Comparison of ENCODE assay signal across 15 cellular contexts in the genomic region with DNA sequence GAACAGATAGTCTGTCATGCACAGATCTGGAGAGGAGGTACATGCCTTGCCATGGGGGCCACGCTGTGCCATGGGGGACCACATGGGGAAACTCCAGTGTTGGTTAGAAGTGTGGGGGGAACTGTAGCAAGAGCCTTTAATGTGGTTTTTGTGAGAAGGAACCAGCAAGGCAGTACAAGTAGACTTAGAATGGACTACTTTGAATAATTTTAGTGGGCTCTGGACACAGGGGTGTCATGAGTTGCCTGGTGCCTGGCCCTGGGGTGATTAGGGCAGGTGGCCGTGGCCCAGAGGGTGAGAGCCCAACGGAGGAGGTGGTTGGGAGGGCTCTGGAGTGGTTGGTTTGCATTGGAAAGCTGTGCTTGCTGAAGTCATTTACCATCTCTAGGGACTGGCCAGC.
DNase-seq lines count a peak whose midpoint lies in the region; ATAC-seq, FAIRE-seq and TF ChIP-seq lines count a peak whose summit lies in the region.
"Had no signal": no experiment of that assay in that cellular context is flagged by ENCODE, and none has a peak within 500 bp of the region (broad histone marks: within the 10 kb centered on the region; RNA-seq: fewer than 3 reads in every experiment).

No MANE protein-coding gene starts in this region.

- peaks cover 31% of the 10 kb centered on the region for H3K4me1 Mint-ChIP-seq in central memory CD8-positive, alpha-beta T cell

- H3K36me3 Mint-ChIP-seq in central memory CD8-positive, alpha-beta T cell (ENCODE audit: insufficient read depth), result peaks cover 11% of the 10 kb centered on the region

- H3K4me3 Mint-ChIP-seq in central memory CD8-positive, alpha-beta T cell, result no peak overlapping the region
- H3K4me3 Mint-ChIP-seq: HFFc6 had no signal

- no peak for FAIRE-seq in GM12891 (lab: Jason Lieb, UNC)

- 75 to 82% methylated on average over 3 of the region's 3 CpGs for WGBS in sigmoid colon, 2 donors

- no peak for DNase-seq in GM12891 (ENCODE audit: insufficient read length, low spot score)
- DNase-seq in central memory CD8-positive, alpha-beta T cell (ENCODE audit: low spot score in 2 of 2), result no peak
- DNase-seq in activated effector memory CD4-positive, alpha-beta T cell treated with Interleukin-2 at 50 U/mL for 16 hours, result no peak
- DNase-seq in sigmoid colon, result no peak
- DNase-seq: AML-193, Caco-2, HFFc6, NCI-H1436 treated with DMSO at 0.1 percent for 48 hours, NCI-H2081, NCI-H526, PC-3 had no signal

- H3K36me3 ChIP-seq in sigmoid colon, result no peaks in the 10 kb centered on the region

- no peak for TF ChIP-seq EP300 in sigmoid colon (IDR thresholded peaks at IDR 0.05)

- H3K27ac ChIP-seq in sigmoid colon, result no peak overlapping the region
- H3K27ac ChIP-seq: HL-60 had no signal

- H3K4me3 ChIP-seq in sigmoid colon, result no peak overlapping the region

- H3K9me3 ChIP-seq in sigmoid colon, result no peaks in the 10 kb centered on the region
- H3K9me3 ChIP-seq: Caco-2 had no signal

- H3K27me3 ChIP-seq in sigmoid colon, result no peaks in the 10 kb centered on the region

- no peaks in the 10 kb centered on the region for H3K27me3 Mint-ChIP-seq in central memory CD8-positive, alpha-beta T cell

- TF ChIP-seq POLR2A in GM12891 (IDR thresholded peaks at IDR 0.05; ENCODE audit: low read depth, low read length) (no peak), sigmoid colon (IDR thresholded peaks at IDR 0.05) (no peak)

- peak; percentile 27 for ATAC-seq in GM19463 (IDR thresholded peaks at IDR 0.05; ENCODE audit: unreplicated experiment)
- ATAC-seq in HG02870 (IDR thresholded peaks at IDR 0.05; ENCODE audit: unreplicated experiment), result peak; percentile 36
- no peak for ATAC-seq in central memory CD8-positive, alpha-beta T cell (replicated peaks; ENCODE audit: extremely low read depth, poor library complexity, severe bottlenecking)
- no peak for ATAC-seq in HG02623 (IDR thresholded peaks at IDR 0.05; ENCODE audit: unreplicated experiment)
- ATAC-seq: PC-3 had no signal

- TF ChIP-seq CTCF in sigmoid colon (IDR thresholded peaks at IDR 0.05), result no peak

- H3K27ac Mint-ChIP-seq in central memory CD8-positive, alpha-beta T cell (ENCODE audit: low read depth), result peak overlapping the region; percentile 54
- H3K27ac Mint-ChIP-seq: HFFc6 had no signal

- H3K4me1 ChIP-seq in sigmoid colon, result peaks cover 0 to 26% (median 10%) of the 10 kb centered on the region in 4 donors
- H3K4me1 ChIP-seq: Caco-2 had no signal

- H3K9me3 Mint-ChIP-seq in central memory CD8-positive, alpha-beta T cell, result peaks cover 14% of the 10 kb centered on the region

- intact Hi-C loops in sigmoid colon (cut with DNase I), result loop anchor here (10.0 kb wide), 1 partner anchor 557 kb away; no protein-coding TSS in a partner anchor

TF ChIP-seq in GM12891, 5 proteins besides CTCF, POLR2A, EP300 and RAD21:
- TF ChIP-seq POU2F2 (IDR thresholded peaks at IDR 0.05; ENCODE audit: low read depth, low read length) (0 out of 2 replicates have a peak, but pooled peaks have one; percentile 24), PAX5 (IDR thresholded peaks at IDR 0.05; ENCODE audit: insufficient read depth, low read length, severe bottlenecking) (no peak)

Comparison
In these comparisons a context has a peak if more than half of its experiments do, and no peak if none do; other contexts are left out.
1. ATAC-seq: peak in GM19463 (single experiment) and HG02870 (single experiment); none in central memory CD8-positive, alpha-beta T cell (single experiment) and HG02623 (single experiment).